Comparison of ENCODE assay signal across 14 cellular contexts in genomic region chr6:35011096-35012041, GRCh38.
DNase-seq lines count a peak whose midpoint lies in the region; ATAC-seq, FAIRE-seq and TF ChIP-seq lines count a peak whose summit lies in the region.
"Had no signal": no experiment of that assay in that cellular context is flagged by ENCODE, and none has a peak within 500 bp of the region (broad histone marks: within the 10 kb centered on the region; RNA-seq: fewer than 3 reads in every experiment).

No MANE protein-coding gene starts in this region.

- H2AFZ ChIP-seq in endothelial cell of umbilical vein (ENCODE audit: low read depth, low read length): no peak overlapping the region
- no peak overlapping the region for H2AFZ ChIP-seq in PC-3 (ENCODE audit: low read length)

- CTCF ChIA-PET in A673 (lab: Charles Lee) (interaction anchor here (0.9 kb wide), 2 partner anchors 33 to 129 kb away, joined by 3 read pairs; no protein-coding TSS in a partner anchor), GM10248 (lab: Yijun Ruan, JAX) (interaction anchor here (0.9 to 8.1 kb wide), 10 partner anchors 8 to 193 kb away, joined by 3 to 43 read pairs (median 4); no protein-coding TSS in a partner anchor), endothelial cell of umbilical vein (lab: Charles Lee) (interaction anchor here (0.8 to 2.1 kb wide), 7 partner anchors 11 to 106 kb away, joined by 3 to 9 read pairs (median 5); no protein-coding TSS in a partner anchor), PC-3 (lab: Charles Lee) (no interaction called here)

- DNase-seq in A673 (ENCODE audit: low spot score) (peak; percentile 54), GM10248 (ENCODE audit: extremely low spot score) (peak; percentile 58), endothelial cell of umbilical vein (ENCODE audit: low read depth, low spot score) (peak; percentile 38), caudate nucleus (lab: John Stamatoyannopoulos, UW) (no peak), colonic mucosa (no peak), PC-3 (no peak), amniotic stem cell (lab: John Stamatoyannopoulos, UW) (no peak)
- DNase-seq: activated CD4-positive, alpha-beta T cell treated with anti-CD3 and anti-CD28 coated beads, Interleukin-2, amount 10 ng/mL, durations not matched to agents 7 days and 5 days; cortex of kidney; GDM1; GOT3; NCI-H187 treated with DMSO at 0.1 percent for 48 hours; substantia nigra had no signal

- no peaks in the 10 kb centered on the region for H3K9me1 ChIP-seq in endothelial cell of umbilical vein (replicated peaks; ENCODE audit: control insufficient read depth, extremely low read depth, insufficient read depth, low read length)

- dilution Hi-C loops in endothelial cell of umbilical vein (cut with MboI; ENCODE audit: extremely low pct_ligation_motif_present, low sequenced_read_pairs): no loop called here

- H3K9ac ChIP-seq in endothelial cell of umbilical vein (replicated peaks; ENCODE audit: extremely low read depth, insufficient read depth, low read length): no peak overlapping the region
- H3K9ac ChIP-seq in colonic mucosa (ENCODE audit: low read depth in 2 of 2, low read length in 2 of 2): no peak overlapping the region
- no peak overlapping the region for H3K9ac ChIP-seq in PC-3 (ENCODE audit: low read length)

- POLR2A ChIA-PET in A673 (lab: Charles Lee; ENCODE audit: low non-redundant PET): no interaction called here
- POLR2A ChIA-PET in GM10248 (lab: Yijun Ruan, JAX): no interaction called here
- POLR2A ChIA-PET in endothelial cell of umbilical vein (lab: Charles Lee): no interaction called here
- POLR2A ChIA-PET in PC-3 (lab: Charles Lee; ENCODE audit: unreplicated experiment): no interaction called here

- peaks cover 51% of the 10 kb centered on the region for H3K4me1 ChIP-seq in A673 (ENCODE audit: insufficient read depth, low read length, poor library complexity, severe bottlenecking)
- peaks cover 32% of the 10 kb centered on the region for H3K4me1 ChIP-seq in endothelial cell of umbilical vein (ENCODE audit: control insufficient read depth, extremely low read depth, insufficient read depth, low read length)
- H3K4me1 ChIP-seq in colonic mucosa: peaks cover 2% of the 10 kb centered on the region
- H3K4me1 ChIP-seq in PC-3 (ENCODE audit: insufficient read depth, low read length): peaks cover 20% of the 10 kb centered on the region

- no peak for TF ChIP-seq POLR2A in endothelial cell of umbilical vein (IDR thresholded peaks at IDR 0.05; ENCODE audit: low read depth, low read length)

- H3K27me3 ChIP-seq in A673 (replicated peaks; ENCODE audit: insufficient read depth, low read depth, low read length, poor library complexity) (no peaks in the 10 kb centered on the region), endothelial cell of umbilical vein (ENCODE audit: control insufficient read depth in 2 of 2, insufficient read depth in 2 of 2, low read length in 2 of 2) (no peaks in the 10 kb centered on the region), colonic mucosa (no peaks in the 10 kb centered on the region), PC-3 (ENCODE audit: low read length) (no peaks in the 10 kb centered on the region)

- ATAC-seq in HG03103 (IDR thresholded peaks at IDR 0.05; ENCODE audit: low read depth, unreplicated experiment) (peak; percentile 61), PC-3 (no peak)

- TF ChIP-seq CTCF in A673 (conservative IDR thresholded peaks at IDR 0.05; ENCODE audit: low read depth, low read length) (no peak), GM10248 (IDR thresholded peaks at IDR 0.05; ENCODE audit: control extremely low read depth, extremely low read depth, low read depth, missing control alignments) (peak; percentile 1), endothelial cell of umbilical vein (IDR thresholded peaks at IDR 0.05; ENCODE audit: extremely low read depth in 1 of 2, insufficient read depth in 1 of 2, low read depth in 1 of 2, low read length in 2 of 2) (no peak), colonic mucosa (IDR thresholded peaks at IDR 0.05) (no peak), PC-3 (conservative IDR thresholded peaks at IDR 0.05; ENCODE audit: low read depth, low read length) (no peak)

- H3K9me3 ChIP-seq in A673 (ENCODE audit: low read depth, low read length, poor library complexity, severe bottlenecking) (no peaks in the 10 kb centered on the region), endothelial cell of umbilical vein (replicated peaks; ENCODE audit: control insufficient read depth, insufficient read depth, low read length) (no peaks in the 10 kb centered on the region), colonic mucosa (no peaks in the 10 kb centered on the region), PC-3 (ENCODE audit: low read length) (no peaks in the 10 kb centered on the region)

- H3K79me2 ChIP-seq in endothelial cell of umbilical vein (ENCODE audit: control insufficient read depth, insufficient read depth, low read length) (no peaks in the 10 kb centered on the region), PC-3 (ENCODE audit: low read length) (no peaks in the 10 kb centered on the region)

- BruUV-seq in A673 (replicated peaks; lab: Mats Ljungman, UMichigan): no TSS peak
- no TSS peak for BruUV-seq in endothelial cell of umbilical vein (replicated peaks; lab: Mats Ljungman, UMichigan)
- no TSS peak for BruUV-seq in PC-3 (replicated peaks; lab: Mats Ljungman, UMichigan)

- no peaks in the 10 kb centered on the region for H3F3A ChIP-seq in PC-3 (ENCODE audit: low read length, unreplicated experiment)

- H3K36me3 ChIP-seq in A673 (ENCODE audit: insufficient read depth, low read length, poor library complexity, severe bottlenecking) (no peaks in the 10 kb centered on the region), endothelial cell of umbilical vein (ENCODE audit: control insufficient read depth in 2 of 2, extremely low read depth in 1 of 2, insufficient read depth in 2 of 2, low read length in 2 of 2) (no peaks in the 10 kb centered on the region), colonic mucosa (no peaks in the 10 kb centered on the region), PC-3 (ENCODE audit: low read depth, low read length) (no peaks in the 10 kb centered on the region)

- no peaks in the 10 kb centered on the region for H4K20me1 ChIP-seq in endothelial cell of umbilical vein (replicated peaks; ENCODE audit: control insufficient read depth, extremely low read depth, insufficient read depth, low read length)
- no peaks in the 10 kb centered on the region for H4K20me1 ChIP-seq in PC-3 (ENCODE audit: low read length)

- H3K4me2 ChIP-seq in endothelial cell of umbilical vein (ENCODE audit: insufficient read depth, low read length) (no peak overlapping the region), PC-3 (ENCODE audit: low read length) (no peak overlapping the region)

- H3K27ac ChIP-seq in A673 (ENCODE audit: low read depth, low read length, poor library complexity, severe bottlenecking): peak overlapping the region; percentile 4
- H3K27ac ChIP-seq in endothelial cell of umbilical vein (ENCODE audit: insufficient read depth, low read depth, low read length): no peak overlapping the region
- no peak overlapping the region for H3K27ac ChIP-seq in caudate nucleus (ENCODE audit: low read depth, low read length)
- H3K27ac ChIP-seq in colonic mucosa: no peak overlapping the region
- H3K27ac ChIP-seq in PC-3 (ENCODE audit: low read length): no peak overlapping the region

- no peak for FAIRE-seq in endothelial cell of umbilical vein (lab: Jason Lieb, UNC)

- intact Hi-C loops in A673 (cut with micrococcal nuclease; ENCODE audit: unreplicated experiment): no loop called here
- intact Hi-C loops in endothelial cell of umbilical vein (cut with micrococcal nuclease): no loop called here
- intact Hi-C loops in colonic mucosa (cut with DNase I): no loop called here
- intact Hi-C loops in PC-3 (cut with micrococcal nuclease): no loop called here

- no peaks in the 10 kb centered on the region for H3K9me2 ChIP-seq in PC-3 (replicated peaks; ENCODE audit: low read length)

- H3K4me3 ChIP-seq in A673 (ENCODE audit: low read depth, low read length, poor library complexity, severe bottlenecking): no peak overlapping the region
- H3K4me3 ChIP-seq in endothelial cell of umbilical vein (replicated peaks in 1 of 3; ENCODE audit: insufficient read depth in 1 of 3, low read depth in 1 of 3, low read length in 3 of 3): no peak overlapping the region
- H3K4me3 ChIP-seq in colonic mucosa: no peak overlapping the region
- no peak overlapping the region for H3K4me3 ChIP-seq in PC-3 (ENCODE audit: low read length)

TF ChIP-seq in endothelial cell of umbilical vein, 7 proteins besides CTCF, POLR2A, EP300 and RAD21:
- TF ChIP-seq GATA2 (IDR thresholded peaks at IDR 0.05; ENCODE audit: insufficient read depth, insufficient read length, low read depth, low read length) (peak; percentile 35), JUN (IDR thresholded peaks at IDR 0.05; ENCODE audit: borderline replicate concordance, insufficient read depth, insufficient read length, low read depth) (no peak)
TF ChIP-seq in endothelial cell of umbilical vein: peak in this region for 1.

Comparison
In these comparisons a context has a peak if more than half of its experiments do, and no peak if none do; other contexts are left out.
1. DNase-seq: peak in A673 (single experiment), GM10248 (single experiment) and endothelial cell of umbilical vein (single experiment); none in caudate nucleus (0 of 61), colonic mucosa (single experiment), PC-3 (single experiment) and amniotic stem cell (single experiment).